Comparison of ENCODE assay signal across 8 cellular contexts in genomic region chr18:46481048-46481846, GRCh38.
A peak's percentile ranks its signal among the peaks of the same experiment; 100 is the strongest.
DNase-seq lines count a peak whose midpoint lies in the region; ATAC-seq and TF ChIP-seq lines count a peak whose summit lies in the region.

No MANE protein-coding gene starts in this region.

- no peaks in the 10 kb centered on the region for H3K4me1 ChIP-seq in CD8-positive, alpha-beta T cell (ENCODE audit: insufficient read depth, low read length)
- H3K4me1 ChIP-seq in HCT116 (ENCODE audit: control insufficient read depth in 1 of 2, insufficient read depth in 2 of 2, low read length in 2 of 2), result no peaks in the 10 kb centered on the region
- no peaks in the 10 kb centered on the region for H3K4me1 ChIP-seq in OCI-LY3 (ENCODE audit: low read length)

- no peak overlapping the region for H3K27ac Mint-ChIP-seq in CD8-positive, alpha-beta T cell

- H3K36me3 Mint-ChIP-seq in CD8-positive, alpha-beta T cell, result no peaks in the 10 kb centered on the region
- H3K36me3 Mint-ChIP-seq in activated T-cell treated with anti-CD3 and anti-CD28 coated beads, Interleukin-2, amount 50 U/mL, for 4 hours (ENCODE audit: insufficient read depth), result no peaks in the 10 kb centered on the region

- DNase-seq in CD8-positive, alpha-beta T cell, result peak; percentile 8 to 63 (median 54)
- DNase-seq in HCT116 (ENCODE audit: low read depth, low spot score) (peak; percentile 27), fibroblast of villous mesenchyme (ENCODE audit: low read depth) (peak; percentile 42), putamen (ENCODE audit: low spot score) (peak; percentile 8)
- DNase-seq in activated T-cell treated with anti-CD3 and anti-CD28 coated beads, Interleukin-2, amount 50 U/mL, for 4 hours, result peak; percentile 41

- no peak overlapping the region for H3K9ac ChIP-seq in HCT116 (ENCODE audit: low read length)
- H3K9ac ChIP-seq in OCI-LY3 (ENCODE audit: low read length), result no peak overlapping the region

- H3K27me3 Mint-ChIP-seq in CD8-positive, alpha-beta T cell (ENCODE audit: low read depth), result peaks cover 13% of the 10 kb centered on the region
- H3K27me3 Mint-ChIP-seq in activated T-cell treated with anti-CD3 and anti-CD28 coated beads, Interleukin-2, amount 50 U/mL, for 4 hours (ENCODE audit: low read depth), result peaks cover 19% of the 10 kb centered on the region

- no peaks in the 10 kb centered on the region for H3K9me2 ChIP-seq in HCT116 (ENCODE audit: insufficient read depth)

- ATAC-seq in CD8-positive, alpha-beta T cell, result peak; percentile 64
- ATAC-seq in HCT116 (peak; percentile 86), HG02763 (IDR thresholded peaks at IDR 0.05; ENCODE audit: unreplicated experiment) (no peak), GM19035 (IDR thresholded peaks at IDR 0.05; ENCODE audit: unreplicated experiment) (no peak)
- ATAC-seq in activated T-cell treated with anti-CD3 and anti-CD28 coated beads, Interleukin-2, amount 50 U/mL, for 4 hours, result peak in 1 of 2 donors; percentile 58

- POLR2A ChIA-PET in CD8-positive, alpha-beta T cell (lab: Charles Lee), result no interaction called here
- POLR2A ChIA-PET in HCT116 (lab: Charles Lee), result no interaction called here

- CTCF ChIA-PET in CD8-positive, alpha-beta T cell (lab: Charles Lee), result interaction anchor here (0.9 to 5.0 kb wide), 11 partner anchors 12 to 334 kb away, joined by 3 to 29 read pairs (median 5); partner anchors contain the start of gene LOXHD1
- CTCF ChIA-PET in HCT116 (lab: Charles Lee), result interaction anchor here (4.1 kb wide), 1 partner anchor 200 kb away, joined by 19 read pairs; no protein-coding TSS in a partner anchor

- TF ChIP-seq POLR2A in HCT116 (IDR thresholded peaks at IDR 0.05; ENCODE audit: borderline replicate concordance, extremely low read depth, insufficient read depth, insufficient read length), result no peak

- BruUV-seq in HCT116 (replicated peaks; lab: Mats Ljungman, UMichigan), result no TSS peak

- no peaks in the 10 kb centered on the region for H3K9me3 ChIP-seq in CD8-positive, alpha-beta T cell (ENCODE audit: low read length)
- H3K9me3 ChIP-seq in HCT116 (ENCODE audit: control insufficient read depth in 1 of 2, insufficient read depth in 1 of 2, low read depth in 1 of 2, low read length in 2 of 2) (no peaks in the 10 kb centered on the region), OCI-LY3 (ENCODE audit: insufficient read depth, low read length) (peaks cover 10% of the 10 kb centered on the region)

- no peak overlapping the region for H3K4me3 ChIP-seq in CD8-positive, alpha-beta T cell (ENCODE audit: low read depth, low read length)
- H3K4me3 ChIP-seq in HCT116 (replicated peaks in 1 of 2; ENCODE audit: low read depth in 1 of 2, low read length in 2 of 2), result no peak overlapping the region
- no peak overlapping the region for H3K4me3 ChIP-seq in OCI-LY3 (ENCODE audit: low read length)
- no peak overlapping the region for H3K4me3 ChIP-seq in fibroblast of villous mesenchyme (ENCODE audit: low read depth, low read length)

- H3K4me2 ChIP-seq in HCT116 (ENCODE audit: low read length) (no peak overlapping the region), OCI-LY3 (ENCODE audit: low read length) (no peak overlapping the region)

- H3K9me3 Mint-ChIP-seq in CD8-positive, alpha-beta T cell, result no peaks in the 10 kb centered on the region
- no peaks in the 10 kb centered on the region for H3K9me3 Mint-ChIP-seq in activated T-cell treated with anti-CD3 and anti-CD28 coated beads, Interleukin-2, amount 50 U/mL, for 4 hours

- H4K20me1 ChIP-seq in HCT116 (ENCODE audit: insufficient read depth) (no peaks in the 10 kb centered on the region), OCI-LY3 (ENCODE audit: insufficient read depth, low read length) (no peaks in the 10 kb centered on the region)

- H3K4me3 Mint-ChIP-seq in CD8-positive, alpha-beta T cell, result no peak overlapping the region
- H3K4me3 Mint-ChIP-seq in activated T-cell treated with anti-CD3 and anti-CD28 coated beads, Interleukin-2, amount 50 U/mL, for 4 hours, result no peak overlapping the region

- H3K27me3 ChIP-seq in CD8-positive, alpha-beta T cell (ENCODE audit: insufficient read depth, low read length), result no peaks in the 10 kb centered on the region
- H3K27me3 ChIP-seq in HCT116 (ENCODE audit: insufficient read depth, low read length), result peaks cover 37% of the 10 kb centered on the region
- H3K27me3 ChIP-seq in OCI-LY3 (ENCODE audit: low read depth, low read length), result peaks cover 73% of the 10 kb centered on the region

- no peak overlapping the region for H3K27ac ChIP-seq in CD8-positive, alpha-beta T cell (ENCODE audit: low read depth, low read length)
- no peak overlapping the region for H3K27ac ChIP-seq in HCT116 (ENCODE audit: low read depth, low read length)
- H3K27ac ChIP-seq in OCI-LY3 (ENCODE audit: low read length), result no peak overlapping the region

- H3K79me2 ChIP-seq in HCT116 (ENCODE audit: insufficient read depth, low read length) (no peaks in the 10 kb centered on the region), OCI-LY3 (ENCODE audit: low read length) (no peaks in the 10 kb centered on the region)

- no peak overlapping the region for H2AFZ ChIP-seq in HCT116 (ENCODE audit: low read depth, low read length, poor library complexity, severe bottlenecking)
- no peak overlapping the region for H2AFZ ChIP-seq in OCI-LY3 (ENCODE audit: low read depth, low read length)

- H3K36me3 ChIP-seq in CD8-positive, alpha-beta T cell (ENCODE audit: insufficient read depth, low read length), result no peaks in the 10 kb centered on the region
- no peaks in the 10 kb centered on the region for H3K36me3 ChIP-seq in HCT116 (ENCODE audit: control insufficient read depth in 1 of 2, insufficient read depth in 2 of 2, low read length in 2 of 2)
- H3K36me3 ChIP-seq in OCI-LY3 (replicated peaks; ENCODE audit: low read depth, low read length), result no peaks in the 10 kb centered on the region

- peak; percentile 68 for TF ChIP-seq CTCF in CD8-positive, alpha-beta T cell (IDR thresholded peaks at IDR 0.05)
- TF ChIP-seq CTCF in HCT116 (IDR thresholded peaks at IDR 0.05 in 2 of 3, conservative IDR thresholded peaks at IDR 0.05 in 1 of 3; ENCODE audit: borderline replicate concordance in 1 of 3, insufficient read depth in 1 of 3, low read depth in 2 of 3, low read length in 2 of 3), result peak; percentile 51 to 80 (median 79)
- peak; percentile 93 for TF ChIP-seq CTCF in OCI-LY3 (IDR thresholded peaks at IDR 0.05; ENCODE audit: low read depth, low read length)
- peak; percentile 71 for TF ChIP-seq CTCF in fibroblast of villous mesenchyme (IDR thresholded peaks at IDR 0.05; ENCODE audit: insufficient read depth, low read depth, low read length)

- RAD21 ChIA-PET in HCT116 (lab: Charles Lee; ENCODE audit: low non-redundant PET in 1 of 2, low total read pairs in 2 of 2, uncharacterized antibody in 2 of 2, unreplicated experiment in 2 of 2), result no interaction called here

- TF ChIP-seq RAD21 in HCT116 (IDR thresholded peaks at IDR 0.05; ENCODE audit: low read depth), result peak; percentile 61

- intact Hi-C loops in CD8-positive, alpha-beta T cell (cut with DNase I, micrococcal nuclease), result loop anchor here (1.0 to 10.0 kb wide), 5 partner anchors 174 to 332 kb away; partner anchors contain the start of gene LOXHD1 (in 1 of the 2)
- intact Hi-C loops in HCT116 (cut with micrococcal nuclease), result loop anchor here (1.0 kb wide), 1 partner anchor 200 kb away; no protein-coding TSS in a partner anchor

- no peaks in the 10 kb centered on the region for H3K4me1 Mint-ChIP-seq in CD8-positive, alpha-beta T cell (ENCODE audit: low read depth)
- no peaks in the 10 kb centered on the region for H3K4me1 Mint-ChIP-seq in activated T-cell treated with anti-CD3 and anti-CD28 coated beads, Interleukin-2, amount 50 U/mL, for 4 hours (ENCODE audit: low read depth)

TF ChIP-seq in HCT116, 20 proteins besides CTCF, POLR2A, EP300 and RAD21:
- no peak for TF ChIP-seq EGR1 (IDR thresholded peaks at IDR 0.05; ENCODE audit: low read depth)
- TF ChIP-seq SP1 (IDR thresholded peaks at IDR 0.05; ENCODE audit: low read depth), result no peak
- no peak for TF ChIP-seq SRF (IDR thresholded peaks at IDR 0.05; ENCODE audit: low read depth)
- no peak for TF ChIP-seq REST (IDR thresholded peaks at IDR 0.05; ENCODE audit: low read depth)

Comparison
In these comparisons a context has a peak if more than half of its experiments do, and no peak if none do; other contexts are left out.
1. ATAC-seq: peak in CD8-positive, alpha-beta T cell (single experiment) and HCT116 (single experiment); none in HG02763 (single experiment) and GM19035 (single experiment).
2. Peak in every context shown above with its lines, with median percentiles within 50 percentile points of each other: DNase-seq and CTCF ChIP-seq.